Comparison of ENCODE assay signal across 9 cellular contexts in genomic region chr2:231601356-231602229, GRCh38. TPM values are rescaled to one million over a fixed set of nuclear protein-coding genes. Genes with fewer than 3 reads are reported as not detected.
DNase-seq lines count a peak whose midpoint lies in the region; ATAC-seq and TF ChIP-seq lines count a peak whose summit lies in the region.
"Had no signal": no experiment of that assay in that cellular context is flagged by ENCODE, and none has a peak within 500 bp of the region (broad histone marks: within the 10 kb centered on the region; RNA-seq: fewer than 3 reads in every experiment).

No MANE protein-coding gene starts in this region.

- intact Hi-C loops in activated CD8-positive, alpha-beta T cell treated with anti-CD3 and anti-CD28 coated beads for 36 hours (cut with micrococcal nuclease), result loop anchor here (5.0 kb wide), 2 partner anchors 39 to 84 kb away; no protein-coding TSS in a partner anchor

- H2BK12ac ChIP-seq in mesenchymal stem cell (ENCODE audit: low read length in 2 of 2), result no peak overlapping the region

- peak overlapping the region; percentile 4 for H3K9ac ChIP-seq in mesenchymal stem cell (ENCODE audit: low read length)

- H3K23ac ChIP-seq in mesenchymal stem cell (ENCODE audit: low read length in 2 of 2), result no peak overlapping the region

- H3K27ac Mint-ChIP-seq in activated CD8-positive, alpha-beta T cell treated with anti-CD3 and anti-CD28 coated beads for 36 hours, result no peak overlapping the region

- peaks cover 24% of the 10 kb centered on the region for H3K4me1 ChIP-seq in mesenchymal stem cell (ENCODE audit: control insufficient read depth, insufficient read depth, low read depth, low read length)

- H2BK15ac ChIP-seq in mesenchymal stem cell (ENCODE audit: low read depth, poor library complexity, severe bottlenecking), result no peak overlapping the region

- no peak overlapping the region for H3K4me3 ChIP-seq in mesenchymal stem cell (ENCODE audit: insufficient read depth in 1 of 2, low read depth in 1 of 2, low read length in 2 of 2)

- H3K36me3 ChIP-seq in mesenchymal stem cell (ENCODE audit: control insufficient read depth in 1 of 2, insufficient read depth in 2 of 2, low read depth in 1 of 2, low read length in 2 of 2), result no peaks in the 10 kb centered on the region

- H2AK5ac ChIP-seq in mesenchymal stem cell (ENCODE audit: low read length, severe bottlenecking), result no peak overlapping the region

- no peak overlapping the region for H2BK120ac ChIP-seq in mesenchymal stem cell (ENCODE audit: low read depth, low read length)

- POLR2A ChIA-PET in activated CD8-positive, alpha-beta T cell treated with anti-CD3 and anti-CD28 coated beads for 36 hours (lab: Charles Lee), result interaction anchor here (1.2 to 4.3 kb wide), 2 partner anchors 12 to 137 kb away, joined by 6 to 24 read pairs; partner anchors contain the start of gene NCL

- 29% methylated on average over 10 of the region's 12 CpGs for WGBS in mesenchymal stem cell

- H3K27ac ChIP-seq in mesenchymal stem cell (ENCODE audit: low read length, poor library complexity, severe bottlenecking), result no peak overlapping the region

- peak; percentile 81 for TF ChIP-seq CTCF in activated CD8-positive, alpha-beta T cell treated with anti-CD3 and anti-CD28 coated beads for 36 hours (IDR thresholded peaks at IDR 0.05)

- CTCF ChIA-PET in activated CD8-positive, alpha-beta T cell treated with anti-CD3 and anti-CD28 coated beads for 36 hours (lab: Charles Lee), result interaction anchor here (0.7 to 5.1 kb wide), 48 partner anchors 11 to 176 kb away, joined by 3 to 66 read pairs (median 5); partner anchors contain the start of gene TEX44

- no peak overlapping the region for H4K91ac ChIP-seq in mesenchymal stem cell (ENCODE audit: low read length)

- peaks cover 1% of the 10 kb centered on the region for H3K79me1 ChIP-seq in mesenchymal stem cell (replicated peaks; ENCODE audit: low read length, poor library complexity, severe bottlenecking)

- peaks cover 4% of the 10 kb centered on the region for H3K27me3 Mint-ChIP-seq in activated CD8-positive, alpha-beta T cell treated with anti-CD3 and anti-CD28 coated beads for 36 hours

- H3K4ac ChIP-seq in mesenchymal stem cell (ENCODE audit: low read depth in 1 of 2, low read length in 2 of 2), result no peak overlapping the region

- no peaks in the 10 kb centered on the region for H3K9me3 ChIP-seq in mesenchymal stem cell (ENCODE audit: control insufficient read depth, low read length)

- no peak overlapping the region for H4K8ac ChIP-seq in mesenchymal stem cell (ENCODE audit: low read length)

- no peaks in the 10 kb centered on the region for H3K36me3 Mint-ChIP-seq in activated CD8-positive, alpha-beta T cell treated with anti-CD3 and anti-CD28 coated beads for 36 hours (ENCODE audit: low read depth)

- H3K4me1 Mint-ChIP-seq in activated CD8-positive, alpha-beta T cell treated with anti-CD3 and anti-CD28 coated beads for 36 hours (ENCODE audit: low read depth), result peaks cover 14% of the 10 kb centered on the region

- H3K4me2 ChIP-seq in mesenchymal stem cell (ENCODE audit: low read length, poor library complexity, severe bottlenecking), result no peak overlapping the region

- H3K18ac ChIP-seq in mesenchymal stem cell (ENCODE audit: low read depth in 1 of 2, low read length in 2 of 2), result no peak overlapping the region

- DNase-seq in DMS114 treated with DMSO at 0.1 percent for 48 hours (lab: John Stamatoyannopoulos, UW; ENCODE audit: unreplicated experiment) (peak; percentile 42), NK-92 (lab: John Stamatoyannopoulos, UW; ENCODE audit: unreplicated experiment) (peak; percentile 25), mesenchymal stem cell (peak; percentile 80)
- DNase-seq in activated CD8-positive, alpha-beta T cell treated with anti-CD3 and anti-CD28 coated beads for 36 hours, result peak; percentile 91
- DNase-seq in effector CD4-positive, alpha-beta T cell, result peak; percentile 74
- peak; percentile 39 to 60 for DNase-seq in stimulated activated CD8-positive, alpha-beta memory T cell treated with anti-CD3 and anti-CD28 coated beads, Interleukin-15, amount 100 ng/mL, for 4 hours (ENCODE audit: low read depth in 2 of 2)

- ATAC-seq in HG03280 (IDR thresholded peaks at IDR 0.05; ENCODE audit: unreplicated experiment) (peak; percentile 24), GM19463 (IDR thresholded peaks at IDR 0.05; ENCODE audit: unreplicated experiment) (no peak)
- peak; percentile 77 for ATAC-seq in activated CD8-positive, alpha-beta T cell treated with anti-CD3 and anti-CD28 coated beads for 36 hours

- H3K27me3 ChIP-seq in mesenchymal stem cell (ENCODE audit: control insufficient read depth in 1 of 2, insufficient read depth in 1 of 2, low read length in 2 of 2), result no peaks in the 10 kb centered on the region

- H3K14ac ChIP-seq in mesenchymal stem cell (ENCODE audit: low read length in 2 of 2), result no peak overlapping the region

- H3K4me3 Mint-ChIP-seq in activated CD8-positive, alpha-beta T cell treated with anti-CD3 and anti-CD28 coated beads for 36 hours, result no peak overlapping the region

- H3K9me3 Mint-ChIP-seq in activated CD8-positive, alpha-beta T cell treated with anti-CD3 and anti-CD28 coated beads for 36 hours, result no peaks in the 10 kb centered on the region

- H2BK5ac ChIP-seq in mesenchymal stem cell (ENCODE audit: low read depth, low read length, poor library complexity, severe bottlenecking), result no peak overlapping the region

- no peak overlapping the region for H2AFZ ChIP-seq in mesenchymal stem cell (ENCODE audit: low read depth, low read length)

RNA-seq across cellular contexts. Expression of gene TEX44, which starts 8.9 kb away (rescaled TPM):
- not detected for total RNA-seq in activated CD8-positive, alpha-beta T cell treated with anti-CD3 and anti-CD28 coated beads for 36 hours
- polyA plus RNA-seq in mesenchymal stem cell (2013, experiment 1 of 2), result not detected
- not detected for polyA plus RNA-seq in mesenchymal stem cell (2013, experiment 2 of 2)
- total RNA-seq: dermis microvascular lymphatic vessel endothelial cell had no signal

Comparison
In these comparisons a context has a peak if more than half of its experiments do, and no peak if none do; other contexts are left out.
1. DNase-seq: peak in every context shown above with its lines; median percentile 91 in activated CD8-positive, alpha-beta T cell treated with anti-CD3 and anti-CD28 coated beads for 36 hours; 80 in mesenchymal stem cell; 74 in effector CD4-positive, alpha-beta T cell; 50 in stimulated activated CD8-positive, alpha-beta memory T cell treated with anti-CD3 and anti-CD28 coated beads, Interleukin-15, amount 100 ng/mL, for 4 hours; 42 in DMS114 treated with DMSO at 0.1 percent for 48 hours; 25 in NK-92.